ENCODE assay signal across 1 cellular context in genomic region chr3:101703169-101703568, GRCh38.
TF ChIP-seq lines count a peak whose summit lies in the region.

No MANE protein-coding gene starts in this region.

TF ChIP-seq in K562, 482 proteins besides CTCF, POLR2A, EP300 and RAD21:
- TF ChIP-seq PKNOX1 (IDR thresholded peaks at IDR 0.05) (peak; percentile 41; the same call in 1 of the 2 replicates), DPF2 (IDR thresholded peaks at IDR 0.05) (peak; percentile 41; the same call in 1 of the 2 replicates), MTA1 (IDR thresholded peaks at IDR 0.05; ENCODE audit: borderline replicate concordance) (no peak), ETV1 (tag; conservative IDR thresholded peaks at IDR 0.05; ENCODE audit: low read depth) (0 out of 2 replicates have a peak, but pooled peaks have one; percentile 19), JUND (IDR thresholded peaks at IDR 0.05; ENCODE audit: borderline replicate concordance, low read depth, low read length) (peak; percentile 18; the same call in 1 of the 2 replicates), JUND (tag; IDR thresholded peaks at IDR 0.05; ENCODE audit: borderline replicate concordance, low read depth, low read length) (no peak), NCOR1 (IDR thresholded peaks at IDR 0.05) (no peak), NFE2 (IDR thresholded peaks at IDR 0.05; ENCODE audit: low read depth) (peak; percentile 69), ARID1B (IDR thresholded peaks at IDR 0.05) (0 out of 2 replicates have a peak, but pooled peaks have one; percentile 19), MEIS2 (IDR thresholded peaks at IDR 0.05; ENCODE audit: partially characterized antibody) (peak; percentile 11), MCM2 (IDR thresholded peaks at IDR 0.05; ENCODE audit: low read depth) (no peak), FOSL1 (tag; conservative IDR thresholded peaks at IDR 0.05) (peak; percentile 50; the same call in 1 of the 2 replicates), ZNF316 (IDR thresholded peaks at IDR 0.05) (peak; percentile 43; the same call in 1 of the 2 replicates), C11orf30 (IDR thresholded peaks at IDR 0.05; ENCODE audit: low read depth) (peak; percentile 49; the same call in 1 of the 2 replicates), TFAP4 (CRISPR knock-in tag; IDR thresholded peaks at IDR 0.05; ENCODE audit: borderline replicate concordance) (0 out of 2 replicates have a peak, but pooled peaks have one; percentile 30)
